1 cellular context compared by ENCODE assay signal in the genomic region with DNA sequence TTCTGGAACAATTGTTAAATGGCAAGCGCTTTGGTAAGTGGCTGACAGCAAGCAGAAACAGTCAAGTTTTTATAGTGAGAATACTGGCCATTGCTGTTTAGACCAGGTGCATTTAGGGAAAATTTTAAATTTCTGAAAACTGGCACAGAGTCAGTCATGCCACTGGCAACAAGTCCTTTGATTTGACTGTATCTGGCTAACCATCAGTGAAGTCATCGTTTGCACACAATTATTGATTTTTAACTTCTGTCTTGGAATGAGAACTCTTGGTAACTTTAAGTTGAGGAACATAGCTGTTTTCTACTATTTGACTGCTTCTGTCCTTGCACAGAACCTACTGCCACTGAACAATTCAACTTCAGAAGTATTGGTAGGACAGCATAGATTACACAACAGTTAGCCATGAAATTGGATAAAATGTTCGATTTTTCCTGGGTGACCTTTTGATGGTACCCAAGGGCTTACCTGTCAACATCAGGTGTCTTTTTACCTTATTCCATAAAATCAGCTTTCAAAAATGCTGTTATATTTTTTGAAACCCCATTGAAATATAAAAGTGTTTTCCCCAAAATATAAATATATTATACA.
TF ChIP-seq lines count a peak whose summit lies in the region.

No MANE protein-coding gene starts in this region.

TF ChIP-seq in IMR-90, 13 proteins besides CTCF, POLR2A, EP300 and RAD21:
- TF ChIP-seq, protein P1, sequence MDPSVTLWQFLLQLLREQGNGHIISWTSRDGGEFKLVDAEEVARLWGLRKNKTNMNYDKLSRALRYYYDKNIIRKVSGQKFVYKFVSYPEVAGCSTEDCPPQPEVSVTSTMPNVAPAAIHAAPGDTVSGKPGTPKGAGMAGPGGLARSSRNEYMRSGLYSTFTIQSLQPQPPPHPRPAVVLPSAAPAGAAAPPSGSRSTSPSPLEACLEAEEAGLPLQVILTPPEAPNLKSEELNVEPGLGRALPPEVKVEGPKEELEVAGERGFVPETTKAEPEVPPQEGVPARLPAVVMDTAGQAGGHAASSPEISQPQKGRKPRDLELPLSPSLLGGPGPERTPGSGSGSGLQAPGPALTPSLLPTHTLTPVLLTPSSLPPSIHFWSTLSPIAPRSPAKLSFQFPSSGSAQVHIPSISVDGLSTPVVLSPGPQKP (IDR thresholded peaks at IDR 0.05; ENCODE audit: borderline replicate concordance, low read depth, low read length): no peak
- TF ChIP-seq CEBPB (IDR thresholded peaks at IDR 0.05; ENCODE audit: low read depth, low read length): 0 out of 2 replicates have a peak, but pooled peaks have one; percentile 16
- TF ChIP-seq MAZ (IDR thresholded peaks at IDR 0.05; ENCODE audit: borderline replicate concordance, low read depth, low read length): no peak
